Comparison of ENCODE assay signal across 1 cellular context in genomic region chr11:13687271-13687670, GRCh38.
TF ChIP-seq lines count a peak whose summit lies in the region.

No MANE protein-coding gene starts in this region.

TF ChIP-seq in GM23338, 12 proteins besides CTCF, POLR2A, EP300 and RAD21 (continued from another document):
- no peak for TF ChIP-seq ZNF462 (CRISPR knock-in tag; IDR thresholded peaks at IDR 0.05)
- no peak for TF ChIP-seq JUNB (IDR thresholded peaks at IDR 0.05; ENCODE audit: unreplicated experiment)
- no peak for TF ChIP-seq CREB1 (CRISPR knock-in tag; IDR thresholded peaks at IDR 0.05; ENCODE audit: low read depth)
- no peak for TF ChIP-seq POLR2AphosphoS5 (IDR thresholded peaks at IDR 0.05; ENCODE audit: low read depth)
- no peak for TF ChIP-seq STAT1 (IDR thresholded peaks at IDR 0.05; ENCODE audit: unreplicated experiment)
